In genomic region chr3:45760878-45761711, GRCh38 we compare ENCODE assay signal across 8 cellular contexts. TPM values are rescaled to one million over a fixed set of nuclear protein-coding genes. Genes with fewer than 3 reads are reported as not detected.
DNase-seq lines count a peak whose midpoint lies in the region; ATAC-seq and TF ChIP-seq lines count a peak whose summit lies in the region.

No MANE protein-coding gene starts in this region.

- H3K9me3 ChIP-seq in thyroid gland = no peaks in the 10 kb centered on the region

- intact Hi-C loops in thyroid gland (cut with DNase I) = loop anchor here (2.0 to 10.0 kb wide), 3 partner anchors 74 to 320 kb away; no protein-coding TSS in a partner anchor

- H3K27me3 ChIP-seq in thyroid gland = no peaks in the 10 kb centered on the region

- H3K27ac ChIP-seq in epithelial cell of prostate (no peak overlapping the region), thyroid gland (no peak overlapping the region)

- DNase-seq in AG04449 (ENCODE audit: low read depth, low spot score) (peak; percentile 3), NCI-H2196 (lab: John Stamatoyannopoulos, UW; ENCODE audit: unreplicated experiment) (peak; percentile 42), epithelial cell of prostate (ENCODE audit: low read depth, low spot score) (peak; percentile 10), mucosa of gallbladder (ENCODE audit: low spot score) (peak; percentile 40), thyroid gland (peak; percentile 54 to 63)

- no peaks in the 10 kb centered on the region for H3K36me3 ChIP-seq in thyroid gland

- CTCF ChIA-PET in AG04449 (lab: Yijun Ruan, JAX) = interaction anchor here (0.7 to 6.6 kb wide), 30 partner anchors 9 to 617 kb away, joined by 3 to 139 read pairs (median 6); partner anchors contain the start of gene SACM1L

- peaks cover 0 to 2% of the 10 kb centered on the region in 2 donors for H3K4me1 ChIP-seq in thyroid gland

- no peak for ATAC-seq in HG02588 (IDR thresholded peaks at IDR 0.05; ENCODE audit: unreplicated experiment)

- no peak overlapping the region for H3K4me3 ChIP-seq in AG04449 (ENCODE audit: low read depth, low read length)
- H3K4me3 ChIP-seq in WI38 (ENCODE audit: low read depth, low read length) = no peak overlapping the region
- H3K4me3 ChIP-seq in thyroid gland (replicated peaks in 1 of 3) = no peak overlapping the region

- TF ChIP-seq CTCF in AG04449 (IDR thresholded peaks at IDR 0.05; ENCODE audit: insufficient read depth, low read length, missing control alignments) (peak; percentile 90), GM12873 (IDR thresholded peaks at IDR 0.05; ENCODE audit: insufficient read depth, low read depth, low read length, missing control alignments) (peak; percentile 91), WI38 (IDR thresholded peaks at IDR 0.05; ENCODE audit: low read depth, low read length) (peak; percentile 91), thyroid gland (IDR thresholded peaks at IDR 0.05) (peak; percentile 31 to 82 (median 70))

- no peak for TF ChIP-seq POLR2A in thyroid gland (IDR thresholded peaks at IDR 0.05)

- POLR2A ChIA-PET in AG04449 (lab: Yijun Ruan, JAX) = no interaction called here

- 40 to 41% methylated on average over 14 of the region's 14 CpGs for WGBS in thyroid gland, 2 donors

RNA-seq across cellular contexts. Expression of gene SLC6A20, which starts 35.2 kb away (rescaled TPM):
- 55.4 TPM for total RNA-seq in mucosa of gallbladder
- total RNA-seq in thyroid gland = under 1 TPM in 2 of 4 donors, not detected in 2; 0.13 to 0.22 TPM

Comparison
In these comparisons a context has a peak if more than half of its experiments do, and no peak if none do; other contexts are left out.
1. DNase-seq: peak in every context shown above with its lines; median percentile 58 in thyroid gland; 42 in NCI-H2196; 40 in mucosa of gallbladder; 10 in epithelial cell of prostate; 3 in AG04449.
2. RNA of gene SLC6A20, which starts 35.2 kb away (total RNA-seq): 55.4 TPM in mucosa of gallbladder (single experiment); 0.13 to 0.22 TPM in thyroid gland; every median in the first group is over 10 times any median in the second.
3. Peak in every context shown above with its lines, with median percentiles within 50 percentile points of each other: CTCF ChIP-seq.